14 cellular contexts compared by ENCODE assay signal in the genomic region with DNA sequence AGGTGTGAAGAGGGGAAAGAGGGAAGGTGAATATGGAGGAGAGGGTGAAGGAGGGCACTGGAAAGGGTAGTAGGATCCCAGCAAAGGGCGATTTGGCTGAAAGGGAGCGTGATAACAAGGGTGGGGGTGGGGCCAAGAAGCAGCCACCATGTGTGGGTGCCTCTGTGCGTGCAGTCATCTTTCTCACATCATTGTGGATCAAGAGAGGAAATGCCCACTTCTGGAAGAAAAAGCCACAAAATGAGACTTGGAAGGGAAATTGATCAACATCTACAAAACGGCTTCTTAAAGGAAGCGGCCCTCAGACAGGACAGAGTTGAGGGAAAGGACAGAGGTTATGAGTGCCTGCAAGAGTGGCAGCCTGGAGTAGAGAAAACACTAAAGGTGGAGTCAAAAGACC. TPM values are rescaled to one million over a fixed set of nuclear protein-coding genes. Genes with fewer than 3 reads are reported as not detected.
DNase-seq lines count a peak whose midpoint lies in the region; ATAC-seq and TF ChIP-seq lines count a peak whose summit lies in the region.
"Had no signal": no experiment of that assay in that cellular context is flagged by ENCODE, and none has a peak within 500 bp of the region (broad histone marks: within the 10 kb centered on the region; RNA-seq: fewer than 3 reads in every experiment).

No MANE protein-coding gene starts in this region.

- no peaks in the 10 kb centered on the region for H3K4me1 Mint-ChIP-seq in type B pancreatic cell (ENCODE audit: unreplicated experiment)

- H3K27me3 ChIP-seq in upper lobe of right lung, result no peaks in the 10 kb centered on the region
- H3K27me3 ChIP-seq: pancreas had no signal

- H3K27me3 Mint-ChIP-seq in type B pancreatic cell, result peaks cover 19% of the 10 kb centered on the region

- no peak overlapping the region for H3K4me3 Mint-ChIP-seq in type B pancreatic cell

- no peaks in the 10 kb centered on the region for H3K9me3 ChIP-seq in upper lobe of right lung
- H3K9me3 ChIP-seq: pancreas had no signal

- peaks cover under 1% of the 10 kb centered on the region for H3K4me1 ChIP-seq in upper lobe of right lung

- H3K27ac Mint-ChIP-seq in activated naive CD4-positive, alpha-beta T cell treated with anti-CD3 and anti-CD28 coated beads, Interleukin-2, amount 50 U/mL, for 72 hours, result peak overlapping the region; percentile 90 to 95
- H3K27ac Mint-ChIP-seq in type B pancreatic cell, result no peak overlapping the region

- no peaks in the 10 kb centered on the region for H3K36me3 ChIP-seq in upper lobe of right lung
- H3K36me3 ChIP-seq: pancreas had no signal

- peak; percentile 21 to 25 for ATAC-seq in activated naive CD4-positive, alpha-beta T cell treated with anti-CD3 and anti-CD28 coated beads, Interleukin-2, amount 50 U/mL, for 72 hours
- ATAC-seq in upper lobe of right lung, result peak; percentile 34
- no peak for ATAC-seq in GM18519 (IDR thresholded peaks at IDR 0.05; ENCODE audit: low FRiP score, unreplicated experiment)
- ATAC-seq: K562, pancreas had no signal

- peaks cover 7 to 44% of the 10 kb centered on the region in 2 donors for H3K36me3 Mint-ChIP-seq in activated naive CD4-positive, alpha-beta T cell treated with anti-CD3 and anti-CD28 coated beads, Interleukin-2, amount 50 U/mL, for 72 hours
- no peaks in the 10 kb centered on the region for H3K36me3 Mint-ChIP-seq in type B pancreatic cell

- H3K4me3 ChIP-seq in upper lobe of right lung, result no peak overlapping the region
- H3K4me3 ChIP-seq: K562, pancreas, skin epidermis had no signal

- peaks cover 0 to 3% of the 10 kb centered on the region in 2 donors for H3K9me3 Mint-ChIP-seq in activated naive CD4-positive, alpha-beta T cell treated with anti-CD3 and anti-CD28 coated beads, Interleukin-2, amount 50 U/mL, for 72 hours
- no peaks in the 10 kb centered on the region for H3K9me3 Mint-ChIP-seq in type B pancreatic cell

- peak; percentile 68 for DNase-seq in stimulated activated CD4-positive, alpha-beta T cell treated with anti-CD3 and anti-CD28 coated beads, Interleukin-15, amount 100 ng/mL, for 24 hours
- DNase-seq in stimulated activated CD4-positive, alpha-beta T cell treated with anti-CD3 and anti-CD28 coated beads, Interleukin-4, amount 100 ng/mL, for 4 hours, result no peak
- DNase-seq in NOMO-1 treated with dmso at 0.1 percent for 144 hours (lab: John Stamatoyannopoulos, UW; ENCODE audit: unreplicated experiment) (peak; percentile 46), upper lobe of right lung (no peak), mucosa of gallbladder (ENCODE audit: low spot score) (no peak), type B pancreatic cell (ENCODE audit: extremely low spot score, unreplicated experiment) (no peak)
- DNase-seq in activated naive CD4-positive, alpha-beta T cell treated with anti-CD3 and anti-CD28 coated beads, Interleukin-2, amount 50 U/mL, for 72 hours (ENCODE audit: low spot score in 2 of 2), result no peak
- DNase-seq: NCI-H69, pancreas, SHP77 had no signal

- no peak overlapping the region for H3K27ac ChIP-seq in upper lobe of right lung
- H3K27ac ChIP-seq: pancreas had no signal

- TF ChIP-seq CTCF in upper lobe of right lung (IDR thresholded peaks at IDR 0.05) (no peak), type B pancreatic cell (conservative IDR thresholded peaks at IDR 0.05) (no peak)

- intact Hi-C loops in upper lobe of right lung (cut with DNase I), result no loop called here

RNA-seq across cellular contexts. Expression of a gene that starts 1.2 kb away (rescaled TPM):
- 10 to 100 TPM in 1 of 2 donors, 1 to 10 TPM in 1; 9.3 to 25.9 TPM for total RNA-seq in activated naive CD4-positive, alpha-beta T cell treated with anti-CD3 and anti-CD28 coated beads, Interleukin-2, amount 50 U/mL, for 72 hours
- total RNA-seq in upper lobe of right lung (not detected), mucosa of gallbladder (0.06 TPM), type B pancreatic cell (ENCODE audit: low replicate concordance) (not detected in 2 replicates)
- total RNA-seq: K562, mesenteric fat pad had no signal

RNA-seq across cellular contexts. Expression of a gene that starts 43.2 kb away (rescaled TPM):
- 10 to 100 TPM; 46.6 to 57.4 TPM for total RNA-seq in activated naive CD4-positive, alpha-beta T cell treated with anti-CD3 and anti-CD28 coated beads, Interleukin-2, amount 50 U/mL, for 72 hours
- total RNA-seq in upper lobe of right lung (62.5 TPM), mucosa of gallbladder (107 TPM), type B pancreatic cell (ENCODE audit: low replicate concordance) (44.4 and 77.2 TPM in 2 replicates)

Comparison
In these comparisons a context has a peak if more than half of its experiments do, and no peak if none do; other contexts are left out.
1. DNase-seq: peak in stimulated activated CD4-positive, alpha-beta T cell treated with anti-CD3 and anti-CD28 coated beads, Interleukin-15, amount 100 ng/mL, for 24 hours (single experiment) and NOMO-1 treated with dmso at 0.1 percent for 144 hours (single experiment); none in stimulated activated CD4-positive, alpha-beta T cell treated with anti-CD3 and anti-CD28 coated beads, Interleukin-4, amount 100 ng/mL, for 4 hours (0 of 2), activated naive CD4-positive, alpha-beta T cell treated with anti-CD3 and anti-CD28 coated beads, Interleukin-2, amount 50 U/mL, for 72 hours (0 of 2), upper lobe of right lung (single experiment), mucosa of gallbladder (single experiment) and type B pancreatic cell (single experiment).